25 cellular contexts compared by ENCODE assay signal in the genomic region with DNA sequence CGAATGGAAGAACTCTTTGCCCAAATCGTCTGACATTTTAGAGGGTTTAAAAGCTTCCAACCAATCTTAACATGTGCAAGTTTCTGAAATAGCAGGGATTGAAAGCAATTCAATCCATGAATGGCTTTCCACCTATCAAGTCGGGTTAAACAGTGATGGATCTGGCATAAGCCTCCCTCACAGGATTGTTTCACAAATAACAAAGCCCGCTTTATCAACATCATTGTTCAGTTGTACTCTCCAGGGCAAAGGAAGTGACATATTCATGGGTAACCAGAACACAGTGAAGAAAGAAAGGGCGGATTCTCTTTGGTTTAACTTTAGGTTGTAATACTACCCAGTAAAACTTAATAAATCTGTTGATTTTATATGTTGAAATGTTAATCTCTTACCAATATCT.
"Had no signal": no experiment of that assay in that cellular context is flagged by ENCODE, and none has a peak within 500 bp of the region (broad histone marks: within the 10 kb centered on the region; RNA-seq: fewer than 3 reads in every experiment).

No MANE protein-coding gene starts in this region.

- H3K27ac Mint-ChIP-seq: activated CD4-positive, alpha-beta memory T cell treated with anti-CD3 and anti-CD28 coated beads, Interleukin-2, amount 10 ng/mL, durations not matched to agents 7 days and 5 days; activated naive CD4-positive, alpha-beta T cell treated with anti-CD3 and anti-CD28 coated beads, Interleukin-2, amount 10 ng/mL, durations not matched to agents 7 days and 5 days; activated naive CD8-positive, alpha-beta T cell treated with anti-CD3 and anti-CD28 coated beads, Interleukin-2, amount 10 ng/mL, durations not matched to agents 7 days and 5 days; activated T-cell treated with anti-CD3 and anti-CD28 coated beads, Interleukin-2, amount 50 U/mL, for 24 hours; naive B cell; nephron progenitor cell; stimulated activated naive CD8-positive, alpha-beta T cell treated with anti-CD3 and anti-CD28 coated beads, Interleukin-15, Interleukin-2, amounts not matched to agents 100 ng/mL and 50 ng/mL, for 24 hours had no signal

- H3K4me3 Mint-ChIP-seq: activated CD4-positive, alpha-beta memory T cell treated with anti-CD3 and anti-CD28 coated beads, Interleukin-2, amount 10 ng/mL, durations not matched to agents 7 days and 5 days; activated naive CD4-positive, alpha-beta T cell treated with anti-CD3 and anti-CD28 coated beads, Interleukin-2, amount 10 ng/mL, durations not matched to agents 7 days and 5 days; activated naive CD8-positive, alpha-beta T cell treated with anti-CD3 and anti-CD28 coated beads, Interleukin-2, amount 10 ng/mL, durations not matched to agents 7 days and 5 days; activated T-cell treated with anti-CD3 and anti-CD28 coated beads, Interleukin-2, amount 50 U/mL, for 24 hours; naive B cell; nephron progenitor cell; stimulated activated naive CD8-positive, alpha-beta T cell treated with anti-CD3 and anti-CD28 coated beads, Interleukin-15, Interleukin-2, amounts not matched to agents 100 ng/mL and 50 ng/mL, for 24 hours had no signal

- H3K36me3 Mint-ChIP-seq: activated naive CD4-positive, alpha-beta T cell treated with anti-CD3 and anti-CD28 coated beads, Interleukin-2, amount 10 ng/mL, durations not matched to agents 7 days and 5 days; activated naive CD8-positive, alpha-beta T cell treated with anti-CD3 and anti-CD28 coated beads, Interleukin-2, amount 10 ng/mL, durations not matched to agents 7 days and 5 days; naive B cell had no signal

- ATAC-seq: activated CD4-positive, CD25-positive, alpha-beta regulatory T cell treated with anti-CD3 and anti-CD28 coated beads, Interleukin-2, amount 50 U/mL, for 24 hours; foreskin keratinocyte; upper lobe of right lung had no signal

- H3K27ac ChIP-seq: brain microvascular endothelial cell, esophagus muscularis mucosa, foreskin keratinocyte, left ventricle myocardium inferior, ovary, prostate gland, right atrium auricular region, tibial artery, upper lobe of right lung, WERI-Rb-1 had no signal

- H3K9me3 ChIP-seq: esophagus muscularis mucosa, left ventricle myocardium inferior, ovary, prostate gland, right atrium auricular region, tibial artery, upper lobe of right lung had no signal

- H3K27me3 Mint-ChIP-seq: activated CD4-positive, alpha-beta memory T cell treated with anti-CD3 and anti-CD28 coated beads, Interleukin-2, amount 10 ng/mL, durations not matched to agents 7 days and 5 days; activated naive CD4-positive, alpha-beta T cell treated with anti-CD3 and anti-CD28 coated beads, Interleukin-2, amount 10 ng/mL, durations not matched to agents 7 days and 5 days; activated T-cell treated with anti-CD3 and anti-CD28 coated beads, Interleukin-2, amount 50 U/mL, for 24 hours; naive B cell; stimulated activated naive CD8-positive, alpha-beta T cell treated with anti-CD3 and anti-CD28 coated beads, Interleukin-15, Interleukin-2, amounts not matched to agents 100 ng/mL and 50 ng/mL, for 24 hours had no signal

- H3K9me3 Mint-ChIP-seq: activated naive CD4-positive, alpha-beta T cell treated with anti-CD3 and anti-CD28 coated beads, Interleukin-2, amount 10 ng/mL, durations not matched to agents 7 days and 5 days; activated naive CD8-positive, alpha-beta T cell treated with anti-CD3 and anti-CD28 coated beads, Interleukin-2, amount 10 ng/mL, durations not matched to agents 7 days and 5 days; activated T-cell treated with anti-CD3 and anti-CD28 coated beads, Interleukin-2, amount 50 U/mL, for 24 hours; nephron progenitor cell; stimulated activated naive CD8-positive, alpha-beta T cell treated with anti-CD3 and anti-CD28 coated beads, Interleukin-15, Interleukin-2, amounts not matched to agents 100 ng/mL and 50 ng/mL, for 24 hours had no signal

- H3K4me1 Mint-ChIP-seq: activated CD4-positive, alpha-beta memory T cell treated with anti-CD3 and anti-CD28 coated beads, Interleukin-2, amount 10 ng/mL, durations not matched to agents 7 days and 5 days; activated naive CD4-positive, alpha-beta T cell treated with anti-CD3 and anti-CD28 coated beads, Interleukin-2, amount 10 ng/mL, durations not matched to agents 7 days and 5 days; activated naive CD8-positive, alpha-beta T cell treated with anti-CD3 and anti-CD28 coated beads, Interleukin-2, amount 10 ng/mL, durations not matched to agents 7 days and 5 days; naive B cell had no signal

- H3K4me3 ChIP-seq: esophagus muscularis mucosa, left ventricle myocardium inferior, lung, ovary, prostate gland, right atrium auricular region, smooth muscle cell, tibial artery, upper lobe of right lung had no signal

- H3K36me3 ChIP-seq: brain microvascular endothelial cell, esophagus muscularis mucosa, left ventricle myocardium inferior, ovary, prostate gland, right atrium auricular region, tibial artery, upper lobe of right lung, WERI-Rb-1 had no signal

- H3K27me3 ChIP-seq: brain microvascular endothelial cell, esophagus muscularis mucosa, foreskin keratinocyte, ovary, right atrium auricular region, tibial artery, upper lobe of right lung had no signal

- DNase-seq: activated CD4-positive, alpha-beta memory T cell treated with anti-CD3 and anti-CD28 coated beads, Interleukin-2, amount 10 ng/mL, durations not matched to agents 7 days and 5 days; activated CD4-positive, alpha-beta T cell treated with anti-CD3 and anti-CD28 coated beads for 48 hours; activated CD8-positive, alpha-beta memory T cell treated with anti-CD3 and anti-CD28 coated beads, Interleukin-2, amount 50 U/mL, for 48 hours; activated gamma-delta T cell; activated naive CD4-positive, alpha-beta T cell treated with anti-CD3 and anti-CD28 coated beads, Interleukin-2, amount 10 ng/mL, durations not matched to agents 7 days and 5 days; activated naive CD8-positive, alpha-beta T cell treated with anti-CD3 and anti-CD28 coated beads, Interleukin-2, amount 10 ng/mL, durations not matched to agents 7 days and 5 days; activated T-cell treated with anti-CD3 and anti-CD28 coated beads, Interleukin-2, amount 50 U/mL, for 24 hours; brain microvascular endothelial cell; cortex of kidney; foreskin keratinocyte; left ventricle myocardium inferior; naive B cell; nephron progenitor cell; ovary; stimulated activated CD4-positive, alpha-beta T cell treated with anti-CD3 and anti-CD28 coated beads, Interleukin-2, amount 100 ng/mL, for 48 hours; tibial artery; upper lobe of right lung; WERI-Rb-1 had no signal

- H3K4me1 ChIP-seq: esophagus muscularis mucosa, left ventricle myocardium inferior, prostate gland, right atrium auricular region, tibial artery, upper lobe of right lung had no signal
